ENCODE assay signal across 8 cellular contexts in genomic region chr5:59562756-59563389, GRCh38.
DNase-seq lines count a peak whose midpoint lies in the region; TF ChIP-seq lines count a peak whose summit lies in the region.

No MANE protein-coding gene starts in this region.

- H4K91ac ChIP-seq in trophoblast cell (ENCODE audit: low read depth, low read length): no peak overlapping the region

- H3K79me1 ChIP-seq in trophoblast cell (ENCODE audit: low read length): no peaks in the 10 kb centered on the region

- H2AK5ac ChIP-seq in trophoblast cell (ENCODE audit: low read length): no peak overlapping the region

- no peak overlapping the region for H3K27ac ChIP-seq in colonic mucosa
- H3K27ac ChIP-seq in trophoblast cell (ENCODE audit: low read depth, low read length): no peak overlapping the region

- no peak overlapping the region for H4K12ac ChIP-seq in trophoblast cell (ENCODE audit: low read depth, low read length)

- H3K4ac ChIP-seq in trophoblast cell (ENCODE audit: low read depth, low read length): no peak overlapping the region

- no peak overlapping the region for H3K14ac ChIP-seq in trophoblast cell (ENCODE audit: low read length)

- WGBS in trophoblast cell (ENCODE audit: extremely low coverage, insufficient coverage, insufficient read length): no CpG with 5 or more reads among the region's 3 CpGs

- H3K9me3 ChIP-seq in colonic mucosa (no peaks in the 10 kb centered on the region), trophoblast cell (ENCODE audit: insufficient read depth, low read depth, low read length) (no peaks in the 10 kb centered on the region)

- no peak overlapping the region for H2BK5ac ChIP-seq in trophoblast cell (ENCODE audit: low read depth, low read length, poor library complexity)

- intact Hi-C loops in colonic mucosa (cut with DNase I): no loop called here

- peak overlapping the region; percentile 24 for H3K4me2 ChIP-seq in trophoblast cell (ENCODE audit: low read length)

- H3K18ac ChIP-seq in trophoblast cell (ENCODE audit: low read length): no peak overlapping the region

- no peak overlapping the region for H2BK12ac ChIP-seq in trophoblast cell (ENCODE audit: low read length)

- DNase-seq in activated naive CD4-positive, alpha-beta T cell treated with Interleukin-2 at 50 U/mL for 16 hours: peak; percentile 2
- no peak for DNase-seq in activated naive CD4-positive, alpha-beta T cell (lab: John Stamatoyannopoulos, UW)
- peak; percentile 83 for DNase-seq in HFF-Myc (ENCODE audit: extremely low read depth, low read depth)
- peak; percentile 95 for DNase-seq in LHCN-M2 (ENCODE audit: low read depth)
- DNase-seq in colonic mucosa: peak; percentile 33
- DNase-seq in trophoblast cell: peak; percentile 24 to 27
- no peak for DNase-seq in DMS153 (lab: John Stamatoyannopoulos, UW)
- DNase-seq in NCI-H2227 (lab: John Stamatoyannopoulos, UW; ENCODE audit: unreplicated experiment): no peak

- no peaks in the 10 kb centered on the region for H3K79me2 ChIP-seq in trophoblast cell (ENCODE audit: control insufficient read depth, insufficient read depth, low read length, poor library complexity)

- H3K4me1 ChIP-seq in colonic mucosa: peaks cover 5% of the 10 kb centered on the region
- peaks cover 3 to 4% of the 10 kb centered on the region in 2 experiments for H3K4me1 ChIP-seq in trophoblast cell (ENCODE audit: control insufficient read depth in 1 of 2, insufficient read depth in 2 of 2, low read length in 2 of 2)

- H3K36me3 ChIP-seq in colonic mucosa (no peaks in the 10 kb centered on the region), trophoblast cell (ENCODE audit: control insufficient read depth in 1 of 2, insufficient read depth in 2 of 2, low read length in 2 of 2) (no peaks in the 10 kb centered on the region)

- no peak overlapping the region for H3K23ac ChIP-seq in trophoblast cell (ENCODE audit: low read length)

- H3K9ac ChIP-seq in colonic mucosa (ENCODE audit: low read depth in 2 of 2, low read length in 2 of 2) (no peak overlapping the region), trophoblast cell (ENCODE audit: low read length) (no peak overlapping the region)

- H2BK120ac ChIP-seq in trophoblast cell (ENCODE audit: insufficient read depth, low read length, poor library complexity): no peak overlapping the region

- no peak overlapping the region for H2AFZ ChIP-seq in trophoblast cell (ENCODE audit: insufficient read depth, low read length, poor library complexity)

- H3K4me3 ChIP-seq in HFF-Myc (replicated peaks; ENCODE audit: low read depth, low read length) (no peak overlapping the region), colonic mucosa (no peak overlapping the region), trophoblast cell (ENCODE audit: low read depth, low read length) (no peak overlapping the region)

- H3K27me3 ChIP-seq in colonic mucosa (no peaks in the 10 kb centered on the region), trophoblast cell (ENCODE audit: insufficient read depth, low read length) (no peaks in the 10 kb centered on the region)

- TF ChIP-seq CTCF in HFF-Myc (IDR thresholded peaks at IDR 0.05; ENCODE audit: low read depth, low read length, missing control alignments) (no peak), colonic mucosa (IDR thresholded peaks at IDR 0.05) (no peak)

- no peak overlapping the region for H4K8ac ChIP-seq in trophoblast cell (ENCODE audit: low read depth, low read length)

Comparison
In these comparisons a context has a peak if more than half of its experiments do, and no peak if none do; other contexts are left out.
1. DNase-seq: peak in activated naive CD4-positive, alpha-beta T cell treated with Interleukin-2 at 50 U/mL for 16 hours (single experiment), HFF-Myc (single experiment), LHCN-M2 (single experiment), colonic mucosa (single experiment) and trophoblast cell (2 of 2); none in activated naive CD4-positive, alpha-beta T cell (0 of 4), DMS153 (single experiment) and NCI-H2227 (single experiment).